ENCODE assay signal across 12 cellular contexts in genomic region chr16:4064950-4065352, GRCh38. TPM values are rescaled to one million over a fixed set of nuclear protein-coding genes. Genes with fewer than 3 reads are reported as not detected.
DNase-seq lines count a peak whose midpoint lies in the region; ATAC-seq and TF ChIP-seq lines count a peak whose summit lies in the region.
"Had no signal": no experiment of that assay in that cellular context is flagged by ENCODE, and none has a peak within 500 bp of the region (broad histone marks: within the 10 kb centered on the region; RNA-seq: fewer than 3 reads in every experiment).

No MANE protein-coding gene starts in this region.

- H3K9ac ChIP-seq in BLaER1 treated with 17β-estradiol and CSF1 and Interleukin-3, amounts not matched to agents 10 nM and 100 nM, result peak overlapping the region; percentile 46 to 78 (median 65)

- H3K4me1 ChIP-seq in BLaER1 treated with 17β-estradiol and CSF1 and Interleukin-3, amounts not matched to agents 10 nM and 100 nM, result peaks cover 40 to 57% (median 48%) of the 10 kb centered on the region in 10 experiments
- no peaks in the 10 kb centered on the region for H3K4me1 ChIP-seq in BE2C
- H3K4me1 ChIP-seq: body of pancreas had no signal

- peak overlapping the region; percentile 77 for H3K4me3 Mint-ChIP-seq in activated naive CD8-positive, alpha-beta T cell treated with anti-CD3 and anti-CD28 coated beads for 36 hours
- peak overlapping the region; percentile 78 for H3K4me3 Mint-ChIP-seq in natural killer cell treated with Interleukin-12 subunit alpha and Interleukin-12 subunit beta and Interleukin-15 and Interleukin-18, amount 100 ng/mL, for 72 hours
- H3K4me3 Mint-ChIP-seq: type B pancreatic cell had no signal

- H3K4me3 ChIP-seq in BLaER1 treated with 17β-estradiol and CSF1 and Interleukin-3, amounts not matched to agents 10 nM and 100 nM, result peak overlapping the region; percentile 42 to 61 (median 47)
- H3K4me3 ChIP-seq in BE2C (ENCODE audit: low read depth, low read length), result no peak overlapping the region
- H3K4me3 ChIP-seq: body of pancreas had no signal

- no peak for TF ChIP-seq CTCF in BE2C (IDR thresholded peaks at IDR 0.05; ENCODE audit: low read depth, low read length)

- H3K36me3 Mint-ChIP-seq in activated naive CD8-positive, alpha-beta T cell treated with anti-CD3 and anti-CD28 coated beads for 36 hours, result peaks cover 35% of the 10 kb centered on the region
- peaks cover 37% of the 10 kb centered on the region for H3K36me3 Mint-ChIP-seq in natural killer cell treated with Interleukin-12 subunit alpha and Interleukin-12 subunit beta and Interleukin-15 and Interleukin-18, amount 100 ng/mL, for 72 hours
- H3K36me3 Mint-ChIP-seq: type B pancreatic cell had no signal

- DNase-seq in OCI-M1 (lab: John Stamatoyannopoulos, UW) (peak; percentile 2), NCI-H226 (no peak), DMS 273 (lab: John Stamatoyannopoulos, UW; ENCODE audit: unreplicated experiment) (no peak), BE2C (no peak), NCI-H2227 treated with DMSO at 0.1 percent for 48 hours (lab: John Stamatoyannopoulos, UW) (no peak)
- DNase-seq in activated naive CD8-positive, alpha-beta T cell treated with anti-CD3 and anti-CD28 coated beads for 36 hours, result peak; percentile 39
- DNase-seq in natural killer cell treated with Interleukin-12 subunit alpha and Interleukin-12 subunit beta and Interleukin-15 and Interleukin-18, amount 100 ng/mL, for 72 hours (ENCODE audit: low spot score), result no peak
- DNase-seq: body of pancreas, DMS 273 treated with DMSO at 0.1 percent for 48 hours, hippocampal formation had no signal

- peaks cover 0 to 48% (median 28%) of the 10 kb centered on the region in 11 experiments; a peak in 18 of 22 replicates for H3K36me3 ChIP-seq in BLaER1 treated with 17β-estradiol and CSF1 and Interleukin-3, amounts not matched to agents 10 nM and 100 nM
- H3K36me3 ChIP-seq in BE2C, result peaks cover 3% of the 10 kb centered on the region; the same call in 1 of the 2 replicates

- peaks cover 22 to 45% (median 43%) of the 10 kb centered on the region in 11 experiments for H3K9me3 ChIP-seq in BLaER1 treated with 17β-estradiol and CSF1 and Interleukin-3, amounts not matched to agents 10 nM and 100 nM (replicated peaks in 1 of 11)
- H3K9me3 ChIP-seq in BE2C, result no peaks in the 10 kb centered on the region

- no peaks in the 10 kb centered on the region for H3K27me3 Mint-ChIP-seq in activated naive CD8-positive, alpha-beta T cell treated with anti-CD3 and anti-CD28 coated beads for 36 hours
- H3K27me3 Mint-ChIP-seq in natural killer cell treated with Interleukin-12 subunit alpha and Interleukin-12 subunit beta and Interleukin-15 and Interleukin-18, amount 100 ng/mL, for 72 hours, result no peaks in the 10 kb centered on the region
- H3K27me3 Mint-ChIP-seq: type B pancreatic cell had no signal

- H3K9me3 Mint-ChIP-seq in activated naive CD8-positive, alpha-beta T cell treated with anti-CD3 and anti-CD28 coated beads for 36 hours, result peaks cover 36% of the 10 kb centered on the region
- peaks cover 6% of the 10 kb centered on the region for H3K9me3 Mint-ChIP-seq in natural killer cell treated with Interleukin-12 subunit alpha and Interleukin-12 subunit beta and Interleukin-15 and Interleukin-18, amount 100 ng/mL, for 72 hours

- H3K27ac Mint-ChIP-seq in activated naive CD8-positive, alpha-beta T cell treated with anti-CD3 and anti-CD28 coated beads for 36 hours, result peak overlapping the region; percentile 90
- peak overlapping the region; percentile 63 to 83 for H3K27ac Mint-ChIP-seq in natural killer cell treated with Interleukin-12 subunit alpha and Interleukin-12 subunit beta and Interleukin-15 and Interleukin-18, amount 100 ng/mL, for 72 hours
- H3K27ac Mint-ChIP-seq: type B pancreatic cell had no signal

- ATAC-seq in natural killer cell treated with Interleukin-12 subunit alpha and Interleukin-12 subunit beta and Interleukin-15 and Interleukin-18, amount 100 ng/mL, for 72 hours, result peak; percentile 72 to 76
- ATAC-seq: body of pancreas had no signal

- H3K4me2 ChIP-seq in BLaER1 treated with 17β-estradiol and CSF1 and Interleukin-3, amounts not matched to agents 10 nM and 100 nM, result peak overlapping the region; percentile 71 to 94 (median 86)

- H3K27ac ChIP-seq in BLaER1 treated with 17β-estradiol and CSF1 and Interleukin-3, amounts not matched to agents 10 nM and 100 nM, result peak overlapping the region; percentile 6 to 82 (median 73); a peak in 21 of 22 replicates
- H3K27ac ChIP-seq: body of pancreas had no signal

- H3K27me3 ChIP-seq in BLaER1 treated with 17β-estradiol and CSF1 and Interleukin-3, amounts not matched to agents 10 nM and 100 nM, result no peaks in the 10 kb centered on the region
- no peaks in the 10 kb centered on the region for H3K27me3 ChIP-seq in BE2C
- H3K27me3 ChIP-seq: body of pancreas had no signal

- H3K4me1 Mint-ChIP-seq in activated naive CD8-positive, alpha-beta T cell treated with anti-CD3 and anti-CD28 coated beads for 36 hours, result peaks cover 10% of the 10 kb centered on the region
- H3K4me1 Mint-ChIP-seq in natural killer cell treated with Interleukin-12 subunit alpha and Interleukin-12 subunit beta and Interleukin-15 and Interleukin-18, amount 100 ng/mL, for 72 hours (ENCODE audit: low read depth in 2 of 2), result peaks cover 25 to 34% of the 10 kb centered on the region in 2 donors

- H4K20me1 ChIP-seq in BLaER1 treated with 17β-estradiol and CSF1 and Interleukin-3, amounts not matched to agents 10 nM and 100 nM, result peaks cover 0 to 7% (median 0%) of the 10 kb centered on the region in 11 experiments; a peak in 1 of 22 replicates

RNA-seq across cellular contexts. Expression of gene ADCY9, which starts 51.3 kb away (rescaled TPM):
- 1 to 10 TPM; 3.6 to 4.2 TPM for total RNA-seq in activated naive CD8-positive, alpha-beta T cell treated with anti-CD3 and anti-CD28 coated beads for 36 hours
- total RNA-seq in natural killer cell treated with Interleukin-12 subunit alpha and Interleukin-12 subunit beta and Interleukin-15 and Interleukin-18, amount 100 ng/mL, for 72 hours, result 10 to 100 TPM; 11.1 to 23.6 TPM
- polyA plus RNA-seq in BE2C (2012; ENCODE audit: insufficient read depth, insufficient read length, low read depth), result 21.3 TPM

Comparison
In these comparisons a context has a peak if more than half of its experiments do, and no peak if none do; other contexts are left out.
1. DNase-seq: peak in OCI-M1 (single experiment) and activated naive CD8-positive, alpha-beta T cell treated with anti-CD3 and anti-CD28 coated beads for 36 hours (single experiment); none in natural killer cell treated with Interleukin-12 subunit alpha and Interleukin-12 subunit beta and Interleukin-15 and Interleukin-18, amount 100 ng/mL, for 72 hours (single experiment), NCI-H226 (single experiment), DMS 273 (single experiment), BE2C (single experiment) and NCI-H2227 treated with DMSO at 0.1 percent for 48 hours (single experiment).